ENCODE assay signal across 11 cellular contexts in genomic region chr13:37127706-37128241, GRCh38. TPM values are rescaled to one million over a fixed set of nuclear protein-coding genes. Genes with fewer than 3 reads are reported as not detected.
A peak's percentile ranks its signal among the peaks of the same experiment; 100 is the strongest.
DNase-seq lines count a peak whose midpoint lies in the region; ATAC-seq and TF ChIP-seq lines count a peak whose summit lies in the region.
"Had no signal": no experiment of that assay in that cellular context is flagged by ENCODE, and none has a peak within 500 bp of the region (broad histone marks: within the 10 kb centered on the region; RNA-seq: fewer than 3 reads in every experiment).

No MANE protein-coding gene starts in this region.

- H3K9me3 Mint-ChIP-seq in stimulated activated naive CD8-positive, alpha-beta T cell treated with anti-CD3 and anti-CD28 coated beads, Interleukin-15, amount 100 ng/mL, for 72 hours: no peaks in the 10 kb centered on the region
- H3K9me3 Mint-ChIP-seq: neural crest cell had no signal

- no peaks in the 10 kb centered on the region for H3K36me3 ChIP-seq in mesendoderm (ENCODE audit: control insufficient read depth, insufficient read depth, low read length)

- no peak for TF ChIP-seq CTCF in dorsolateral prefrontal cortex (IDR thresholded peaks at IDR 0.05 in 54 of 56, conservative IDR thresholded peaks at IDR 0.05 in 2 of 56; ENCODE audit: low read depth in 1 of 56, partially characterized antibody in 56 of 56)

- peak overlapping the region; percentile 51 for H3K18ac ChIP-seq in mesendoderm (ENCODE audit: low read length)

- H2BK120ac ChIP-seq in mesendoderm (ENCODE audit: low read depth, low read length): no peak overlapping the region

- H3K4ac ChIP-seq in mesendoderm (ENCODE audit: low read depth, low read length): no peak overlapping the region

- no peak for ATAC-seq in stimulated activated naive CD8-positive, alpha-beta T cell treated with anti-CD3 and anti-CD28 coated beads, Interleukin-15, amount 100 ng/mL, for 72 hours
- ATAC-seq: activated T-cell treated with anti-CD3 and anti-CD28 coated beads, Interleukin-2, amount 50 U/mL, for 4 hours had no signal

- H3K4me1 ChIP-seq in mesendoderm (ENCODE audit: control insufficient read depth, low read depth, low read length): no peaks in the 10 kb centered on the region

- no peak overlapping the region for H2BK5ac ChIP-seq in mesendoderm (ENCODE audit: low read length)

- no peak overlapping the region for H3K4me2 ChIP-seq in mesendoderm (ENCODE audit: low read length)

- H4K5ac ChIP-seq in mesendoderm (ENCODE audit: low read length): no peak overlapping the region

- H3K79me1 ChIP-seq in mesendoderm (ENCODE audit: low read length): no peaks in the 10 kb centered on the region

- no peak overlapping the region for H3K23ac ChIP-seq in mesendoderm (ENCODE audit: low read length)

- no peak overlapping the region for H4K8ac ChIP-seq in mesendoderm (ENCODE audit: low read depth, low read length)

- H3K27ac ChIP-seq in dorsolateral prefrontal cortex: peak overlapping the region in 49 of 59 donors; percentile 0 to 91 (median 62)
- no peak overlapping the region for H3K27ac ChIP-seq in mesendoderm (ENCODE audit: low read depth, low read length)
- H3K27ac ChIP-seq in temporal lobe (ENCODE audit: low read depth, low read length): peak overlapping the region; percentile 40

- no peaks in the 10 kb centered on the region for H3K4me1 Mint-ChIP-seq in stimulated activated naive CD8-positive, alpha-beta T cell treated with anti-CD3 and anti-CD28 coated beads, Interleukin-15, amount 100 ng/mL, for 72 hours

- no peak overlapping the region for H3K56ac ChIP-seq in mesendoderm (ENCODE audit: low read length)

- intact Hi-C loops in dorsolateral prefrontal cortex (cut with DNase I): no loop called here

- no CpG with 5 or more reads among the region's 3 CpGs for WGBS in mesendoderm (ENCODE audit: extremely low coverage, insufficient coverage, low lambda C conversion rate)

- no peaks in the 10 kb centered on the region for H3K27me3 Mint-ChIP-seq in stimulated activated naive CD8-positive, alpha-beta T cell treated with anti-CD3 and anti-CD28 coated beads, Interleukin-15, amount 100 ng/mL, for 72 hours

- peak overlapping the region in 1 of 59 donors; percentile 21 for H3K4me3 ChIP-seq in dorsolateral prefrontal cortex
- H3K4me3 ChIP-seq in mesendoderm (ENCODE audit: low read length): no peak overlapping the region

- no peak overlapping the region for H2BK15ac ChIP-seq in mesendoderm (replicated peaks; ENCODE audit: low read depth)

- H3K79me2 ChIP-seq in mesendoderm (ENCODE audit: control insufficient read depth, insufficient read depth, low read length): no peaks in the 10 kb centered on the region

- DNase-seq in NCI-H1694 treated with DMSO at 0.1 percent for 48 hours (lab: John Stamatoyannopoulos, UW) (peak; percentile 28), dorsolateral prefrontal cortex (peak in 5 of 10 donors; percentile 34 to 56 (median 45)), mesendoderm (no peak), NCI-H1436 treated with DMSO at 0.1 percent for 48 hours (lab: John Stamatoyannopoulos, UW) (no peak), NCI-H128 (lab: John Stamatoyannopoulos, UW; ENCODE audit: unreplicated experiment) (no peak)
- no peak for DNase-seq in stimulated activated naive CD8-positive, alpha-beta T cell treated with anti-CD3 and anti-CD28 coated beads, Interleukin-15, amount 100 ng/mL, for 72 hours
- DNase-seq: activated T-cell treated with anti-CD3 and anti-CD28 coated beads, Interleukin-2, amount 50 U/mL, for 4 hours; NCI-H2171 had no signal

- no peak overlapping the region for H3K9ac ChIP-seq in mesendoderm (ENCODE audit: low read length)

- H3K27me3 ChIP-seq in dorsolateral prefrontal cortex (no peaks in the 10 kb centered on the region), mesendoderm (ENCODE audit: insufficient read depth, low read length, poor library complexity) (no peaks in the 10 kb centered on the region)

- H3K27ac Mint-ChIP-seq in stimulated activated naive CD8-positive, alpha-beta T cell treated with anti-CD3 and anti-CD28 coated beads, Interleukin-15, amount 100 ng/mL, for 72 hours: no peak overlapping the region

- H2AK5ac ChIP-seq in mesendoderm (ENCODE audit: low read length): no peak overlapping the region

- no peak overlapping the region for H3K4me3 Mint-ChIP-seq in stimulated activated naive CD8-positive, alpha-beta T cell treated with anti-CD3 and anti-CD28 coated beads, Interleukin-15, amount 100 ng/mL, for 72 hours
- H3K4me3 Mint-ChIP-seq: activated T-cell treated with anti-CD3 and anti-CD28 coated beads, Interleukin-2, amount 50 U/mL, for 4 hours; neural crest cell had no signal

RNA-seq across cellular contexts. Expression of gene CSNK1A1L, which starts 22.3 kb away (rescaled TPM):
- total RNA-seq in dorsolateral prefrontal cortex: not detected
- polyA plus RNA-seq in mesendoderm (2013, experiment 1 of 2): not detected
- polyA plus RNA-seq in mesendoderm (2013, experiment 2 of 2): not detected
- not detected for total RNA-seq in temporal lobe
- total RNA-seq: activated T-cell treated with anti-CD3 and anti-CD28 coated beads, Interleukin-2, amount 50 U/mL, for 4 hours; neural crest cell had no signal
- polyA plus RNA-seq: esophagus had no signal
